ENCODE assay signal across 19 cellular contexts in the genomic region with DNA sequence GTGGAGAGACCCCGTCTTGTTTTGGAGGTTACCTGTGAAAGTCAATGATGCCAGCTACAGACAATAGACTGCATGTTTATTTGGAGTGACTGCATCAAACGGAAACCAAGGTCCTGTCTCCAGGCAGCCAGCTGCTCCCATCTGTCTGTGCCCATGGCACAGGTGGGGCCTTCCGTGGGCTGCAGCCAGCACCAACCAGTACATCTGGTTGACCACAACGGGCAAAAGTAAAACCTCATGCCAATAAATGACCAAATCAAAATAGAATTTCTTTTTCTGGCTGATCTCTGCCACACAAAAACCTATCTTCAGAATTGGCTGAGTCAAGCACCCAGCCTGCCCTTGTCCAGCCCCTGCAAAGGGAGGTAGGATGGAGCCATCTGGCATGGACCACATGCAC. TPM values are rescaled to one million over a fixed set of nuclear protein-coding genes. Genes with fewer than 3 reads are reported as not detected.
"Had no signal": no experiment of that assay in that cellular context is flagged by ENCODE, and none has a peak within 500 bp of the region (broad histone marks: within the 10 kb centered on the region; RNA-seq: fewer than 3 reads in every experiment).

No MANE protein-coding gene starts in this region.

- H3K36me3 Mint-ChIP-seq: activated CD4-positive, alpha-beta memory T cell treated with anti-CD3 and anti-CD28 coated beads for 36 hours; activated naive CD8-positive, alpha-beta T cell treated with anti-CD3 and anti-CD28 coated beads, Interleukin-2, amount 10 ng/mL, durations not matched to agents 7 days and 5 days; brain had no signal

- H3K27me3 Mint-ChIP-seq: stimulated activated naive CD8-positive, alpha-beta T cell treated with anti-CD3 and anti-CD28 coated beads, Interleukin-15, Interleukin-2, amounts not matched to agents 100 ng/mL and 50 ng/mL, for 24 hours had no signal

- H3K36me3 ChIP-seq: tibial nerve had no signal

- H3K4me3 ChIP-seq: skin epidermis, tibial nerve had no signal

- H3K27ac Mint-ChIP-seq: activated CD4-positive, alpha-beta memory T cell treated with anti-CD3 and anti-CD28 coated beads for 36 hours; activated naive CD8-positive, alpha-beta T cell treated with anti-CD3 and anti-CD28 coated beads, Interleukin-2, amount 10 ng/mL, durations not matched to agents 7 days and 5 days; activated T-helper 1 cell treated with anti-CD3 and anti-CD28 coated beads, Interleukin-12 subunit alpha, Interleukin-12 subunit beta, Interleukin-2, Interleukin-4 antibody, amounts not matched to agents 30 ng/mL and 10 ng/mL and 1 ng/mL, durations not matched to agents 14 hours and 24 hours and 36 hours; brain; endodermal cell; nephron; stimulated activated naive CD8-positive, alpha-beta T cell treated with anti-CD3 and anti-CD28 coated beads, Interleukin-15, Interleukin-2, amounts not matched to agents 100 ng/mL and 50 ng/mL, for 24 hours had no signal

- H3K4me1 ChIP-seq: tibial nerve had no signal

- H3K9me3 ChIP-seq: tibial nerve had no signal

- H3K9me3 Mint-ChIP-seq: activated CD4-positive, alpha-beta memory T cell treated with anti-CD3 and anti-CD28 coated beads for 36 hours; activated naive CD8-positive, alpha-beta T cell treated with anti-CD3 and anti-CD28 coated beads, Interleukin-2, amount 10 ng/mL, durations not matched to agents 7 days and 5 days; activated T-helper 1 cell treated with anti-CD3 and anti-CD28 coated beads, Interleukin-12 subunit alpha, Interleukin-12 subunit beta, Interleukin-2, Interleukin-4 antibody, amounts not matched to agents 30 ng/mL and 10 ng/mL and 1 ng/mL, durations not matched to agents 14 hours and 24 hours and 36 hours; endodermal cell; stimulated activated naive CD8-positive, alpha-beta T cell treated with anti-CD3 and anti-CD28 coated beads, Interleukin-15, Interleukin-2, amounts not matched to agents 100 ng/mL and 50 ng/mL, for 24 hours had no signal

- H3K27ac ChIP-seq: epithelial cell of prostate, skin epidermis, tibial nerve had no signal

- H3K4me1 Mint-ChIP-seq: activated naive CD8-positive, alpha-beta T cell treated with anti-CD3 and anti-CD28 coated beads, Interleukin-2, amount 10 ng/mL, durations not matched to agents 7 days and 5 days; endodermal cell had no signal

- H3K4me3 Mint-ChIP-seq: activated CD4-positive, alpha-beta memory T cell treated with anti-CD3 and anti-CD28 coated beads for 36 hours; activated naive CD8-positive, alpha-beta T cell treated with anti-CD3 and anti-CD28 coated beads, Interleukin-2, amount 10 ng/mL, durations not matched to agents 7 days and 5 days; activated T-helper 1 cell treated with anti-CD3 and anti-CD28 coated beads, Interleukin-12 subunit alpha, Interleukin-12 subunit beta, Interleukin-2, Interleukin-4 antibody, amounts not matched to agents 30 ng/mL and 10 ng/mL and 1 ng/mL, durations not matched to agents 14 hours and 24 hours and 36 hours; brain; endodermal cell; nephron; stimulated activated naive CD8-positive, alpha-beta T cell treated with anti-CD3 and anti-CD28 coated beads, Interleukin-15, Interleukin-2, amounts not matched to agents 100 ng/mL and 50 ng/mL, for 24 hours had no signal

- DNase-seq: activated CD4-positive, alpha-beta memory T cell treated with anti-CD3 and anti-CD28 coated beads for 36 hours; activated CD4-positive, alpha-beta T cell treated with anti-CD3 and anti-CD28 coated beads for 4 hours; activated naive CD4-positive, alpha-beta T cell; activated naive CD8-positive, alpha-beta T cell treated with anti-CD3 and anti-CD28 coated beads, Interleukin-2, amount 10 ng/mL, durations not matched to agents 7 days and 5 days; activated T-cell treated with anti-CD3 and anti-CD28 coated beads for 4 hours; caudate nucleus; endodermal cell; foreskin fibroblast; nucleus accumbens; stimulated activated CD4-positive, alpha-beta T cell treated with anti-CD3 and anti-CD28 coated beads, Interleukin-15, amount 100 ng/mL, for 24 hours; stimulated activated CD4-positive, alpha-beta T cell treated with anti-CD3 and anti-CD28 coated beads, Interleukin-2, amount 100 ng/mL, for 48 hours had no signal

RNA-seq across cellular contexts. Expression of a gene that starts 33.5 kb away (rescaled TPM):
- total RNA-seq: activated T-helper 1 cell treated with anti-CD3 and anti-CD28 coated beads, Interleukin-12 subunit alpha, Interleukin-12 subunit beta, Interleukin-2, Interleukin-4 antibody, amounts not matched to agents 30 ng/mL and 10 ng/mL and 1 ng/mL, durations not matched to agents 14 hours and 24 hours and 36 hours; T-helper 2 cell treated with Interferon-gamma antibody and Interleukin-4, amounts not matched to agents 100 ng/mL and 5 ng/mL, for 36 hours had no signal
